10 cellular contexts compared by ENCODE assay signal in the genomic region with DNA sequence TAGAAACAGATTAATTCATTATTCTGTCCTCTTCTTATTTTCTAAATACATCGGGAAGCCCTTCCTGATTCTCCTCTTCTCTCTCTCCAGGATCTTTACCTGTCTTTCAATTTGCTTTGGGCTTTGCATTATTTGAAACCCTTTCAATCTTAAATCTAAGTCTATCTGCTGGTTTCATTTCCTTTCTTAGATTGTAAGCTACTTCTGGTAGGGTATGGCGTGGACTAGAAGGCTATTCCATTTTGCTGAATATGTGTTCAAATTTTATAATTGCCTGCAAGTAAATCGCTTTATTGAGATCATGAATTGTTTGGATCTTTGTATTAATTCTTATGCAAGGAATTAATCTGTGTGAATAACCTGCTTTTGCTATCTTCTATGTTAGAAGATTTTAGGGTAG.
DNase-seq lines count a peak whose midpoint lies in the region; ATAC-seq lines count a peak whose summit lies in the region.
"Had no signal": no experiment of that assay in that cellular context is flagged by ENCODE, and none has a peak within 500 bp of the region (broad histone marks: within the 10 kb centered on the region; RNA-seq: fewer than 3 reads in every experiment).

No MANE protein-coding gene starts in this region.

- ATAC-seq in GM18861 (IDR thresholded peaks at IDR 0.05; ENCODE audit: unreplicated experiment) (peak; percentile 2), GM19455 (IDR thresholded peaks at IDR 0.05; ENCODE audit: unreplicated experiment) (peak; percentile 21), HG03159 (IDR thresholded peaks at IDR 0.05; ENCODE audit: unreplicated experiment) (peak; percentile 26)
- ATAC-seq in activated CD4-positive, CD25-positive, alpha-beta regulatory T cell treated with anti-CD3 and anti-CD28 coated beads, Interleukin-2, amount 50 U/mL, for 24 hours: no peak

- H3K4me1 ChIP-seq in effector memory CD4-positive, alpha-beta T cell (ENCODE audit: control insufficient read depth, insufficient read depth, low read length, poor library complexity, severe bottlenecking): no peaks in the 10 kb centered on the region

- no peak for DNase-seq in effector memory CD4-positive, alpha-beta T cell
- DNase-seq in NOMO-1 treated with DMSO at 0.1 percent for 48 hours (lab: John Stamatoyannopoulos, UW; ENCODE audit: unreplicated experiment): no peak
- DNase-seq in stimulated activated naive CD4-positive, alpha-beta T cell treated with Interleukin-2 at 50 U/mL for 16 hours (lab: John Stamatoyannopoulos, UW): no peak
- DNase-seq: adrenal gland, NCI-H1930 had no signal

- H3K4me3 ChIP-seq in effector memory CD4-positive, alpha-beta T cell (ENCODE audit: insufficient read depth, low read depth, low read length, poor library complexity, severe bottlenecking): no peak overlapping the region
- H3K4me3 ChIP-seq: adrenal gland, right atrium auricular region had no signal

- no peaks in the 10 kb centered on the region for H3K36me3 ChIP-seq in effector memory CD4-positive, alpha-beta T cell (ENCODE audit: control insufficient read depth, insufficient read depth, low read length)
- H3K36me3 ChIP-seq: adrenal gland, right atrium auricular region had no signal

- H3K27me3 ChIP-seq in effector memory CD4-positive, alpha-beta T cell (replicated peaks; ENCODE audit: control insufficient read depth, insufficient read depth, low read length, poor library complexity, severe bottlenecking): no peaks in the 10 kb centered on the region
- H3K27me3 ChIP-seq: adrenal gland, right atrium auricular region had no signal

- peak overlapping the region; percentile 41 for H3K27ac ChIP-seq in effector memory CD4-positive, alpha-beta T cell (ENCODE audit: insufficient read depth, low read length, poor library complexity, severe bottlenecking)
- H3K27ac ChIP-seq: right atrium auricular region had no signal

- peaks cover 6% of the 10 kb centered on the region for H3K9me3 ChIP-seq in effector memory CD4-positive, alpha-beta T cell (ENCODE audit: control insufficient read depth, low read length)
- H3K9me3 ChIP-seq: adrenal gland, right atrium auricular region had no signal

Comparison
In these comparisons a context has a peak if more than half of its experiments do, and no peak if none do; other contexts are left out.
1. ATAC-seq: peak in GM18861 (single experiment), GM19455 (single experiment) and HG03159 (single experiment); none in activated CD4-positive, CD25-positive, alpha-beta regulatory T cell treated with anti-CD3 and anti-CD28 coated beads, Interleukin-2, amount 50 U/mL, for 24 hours (0 of 2).